18 cellular contexts compared by ENCODE assay signal in the genomic region with DNA sequence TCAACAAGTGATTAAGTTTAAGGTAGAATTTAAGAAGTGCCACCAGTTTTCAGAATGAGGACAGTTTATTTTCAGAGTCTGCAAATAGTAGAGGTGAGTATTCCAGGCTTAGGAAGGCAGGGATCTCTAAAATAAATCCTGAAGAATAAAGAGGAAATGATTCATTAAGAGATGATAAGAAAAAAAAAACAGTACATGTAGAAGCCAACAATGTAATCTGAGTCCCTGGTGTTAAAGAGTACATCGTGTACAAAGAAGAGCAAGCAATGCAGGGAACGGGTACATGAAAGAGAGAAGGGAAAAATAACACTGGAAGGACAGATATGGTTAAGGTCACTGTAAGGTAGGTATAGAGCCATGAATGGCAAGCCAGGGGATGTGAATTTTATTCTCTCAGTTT.
DNase-seq lines count a peak whose midpoint lies in the region; FAIRE-seq and TF ChIP-seq lines count a peak whose summit lies in the region.
"Had no signal": no experiment of that assay in that cellular context is flagged by ENCODE, and none has a peak within 500 bp of the region (broad histone marks: within the 10 kb centered on the region; RNA-seq: fewer than 3 reads in every experiment).

No MANE protein-coding gene starts in this region.

- H3K4me1 ChIP-seq in kidney (ENCODE audit: control insufficient read depth in 1 of 2, insufficient read depth in 1 of 2, low read depth in 1 of 2, low read length in 2 of 2): no peaks in the 10 kb centered on the region
- H3K4me1 ChIP-seq: BLaER1, esophagus squamous epithelium had no signal

- no peaks in the 10 kb centered on the region for H3K9me3 ChIP-seq in kidney (ENCODE audit: control insufficient read depth in 1 of 2, low read length in 2 of 2)
- H3K9me3 ChIP-seq: BLaER1, esophagus squamous epithelium had no signal

- H3K4me1 Mint-ChIP-seq in activated T-cell treated with anti-CD3 and anti-CD28 coated beads, Interleukin-2, amount 50 U/mL, for 24 hours (ENCODE audit: low read depth): no peaks in the 10 kb centered on the region
- H3K4me1 Mint-ChIP-seq: neural crest cell had no signal

- H3K36me3 Mint-ChIP-seq in activated T-cell treated with anti-CD3 and anti-CD28 coated beads, Interleukin-2, amount 50 U/mL, for 24 hours (ENCODE audit: low read depth): no peaks in the 10 kb centered on the region

- no peak overlapping the region for H3K4me3 ChIP-seq in bronchial epithelial cell (ENCODE audit: low read depth, low read length)
- no peak overlapping the region for H3K4me3 ChIP-seq in kidney (ENCODE audit: low read length in 2 of 2)
- H3K4me3 ChIP-seq: BLaER1, esophagus squamous epithelium had no signal

- DNase-seq in H4 (ENCODE audit: low spot score): peak; percentile 22
- peak; percentile 30 for DNase-seq in NCI-H69 (lab: John Stamatoyannopoulos, UW)
- peak; percentile 85 for DNase-seq in bronchial epithelial cell (ENCODE audit: low read depth)
- peak; percentile 70 for DNase-seq in non-pigmented ciliary epithelial cell (ENCODE audit: low read depth)
- no peak for DNase-seq in kidney
- no peak for DNase-seq in T1000 (lab: John Stamatoyannopoulos, UW)
- no peak for DNase-seq in activated T-cell treated with anti-CD3 and anti-CD28 coated beads, Interleukin-2, amount 50 U/mL, for 24 hours
- DNase-seq: activated gamma-delta T cell, aorta, dermis blood vessel endothelial cell, esophagus squamous epithelium, left colon, NCI-H510A, trophoblast cell had no signal

- H3K27me3 ChIP-seq in bronchial epithelial cell (ENCODE audit: control insufficient read depth, insufficient read depth, low read length): no peaks in the 10 kb centered on the region
- H3K27me3 ChIP-seq: BLaER1, esophagus squamous epithelium had no signal

- no peaks in the 10 kb centered on the region for H3K36me3 ChIP-seq in bronchial epithelial cell (ENCODE audit: control insufficient read depth, insufficient read depth, low read length)
- H3K36me3 ChIP-seq in kidney (ENCODE audit: control insufficient read depth in 1 of 2, insufficient read depth in 2 of 2, low read length in 2 of 2): no peaks in the 10 kb centered on the region
- H3K36me3 ChIP-seq: BLaER1, esophagus squamous epithelium had no signal

- no peak for FAIRE-seq in bronchial epithelial cell (lab: Jason Lieb, UNC)
- no peak for FAIRE-seq in kidney (lab: Jason Lieb, UNC)
- FAIRE-seq: H1 had no signal

- TF ChIP-seq CTCF in bronchial epithelial cell (IDR thresholded peaks at IDR 0.05; ENCODE audit: insufficient read depth, low read length, severe bottlenecking) (no peak), kidney (IDR thresholded peaks at IDR 0.05; ENCODE audit: borderline replicate concordance, extremely low read depth, insufficient read depth) (no peak)

- peaks cover 27% of the 10 kb centered on the region for H3K9me3 Mint-ChIP-seq in activated T-cell treated with anti-CD3 and anti-CD28 coated beads, Interleukin-2, amount 50 U/mL, for 24 hours
- H3K9me3 Mint-ChIP-seq: neural crest cell had no signal

- H3K27ac ChIP-seq in kidney (ENCODE audit: low read depth in 2 of 2, low read length in 2 of 2): no peak overlapping the region
- H3K27ac ChIP-seq: BLaER1, esophagus squamous epithelium had no signal

- no peak overlapping the region for H3K4me3 Mint-ChIP-seq in activated T-cell treated with anti-CD3 and anti-CD28 coated beads, Interleukin-2, amount 50 U/mL, for 24 hours
- H3K4me3 Mint-ChIP-seq: neural crest cell; stimulated activated naive CD8-positive, alpha-beta T cell treated with anti-CD3 and anti-CD28 coated beads, Interleukin-15, Interleukin-2, amounts not matched to agents 100 ng/mL and 50 ng/mL, for 24 hours had no signal

- no peak overlapping the region for H3K9ac ChIP-seq in kidney (ENCODE audit: low read length in 2 of 2)
- H3K9ac ChIP-seq: BLaER1 had no signal

- H3K27ac Mint-ChIP-seq in activated T-cell treated with anti-CD3 and anti-CD28 coated beads, Interleukin-2, amount 50 U/mL, for 24 hours: no peak overlapping the region
- H3K27ac Mint-ChIP-seq: stimulated activated naive CD8-positive, alpha-beta T cell treated with anti-CD3 and anti-CD28 coated beads, Interleukin-15, Interleukin-2, amounts not matched to agents 100 ng/mL and 50 ng/mL, for 24 hours had no signal

- intact Hi-C loops in kidney (cut with DNase I): no loop called here

- H3K27me3 Mint-ChIP-seq in activated T-cell treated with anti-CD3 and anti-CD28 coated beads, Interleukin-2, amount 50 U/mL, for 24 hours: no peaks in the 10 kb centered on the region
- H3K27me3 Mint-ChIP-seq: stimulated activated naive CD8-positive, alpha-beta T cell treated with anti-CD3 and anti-CD28 coated beads, Interleukin-15, Interleukin-2, amounts not matched to agents 100 ng/mL and 50 ng/mL, for 24 hours had no signal

Comparison
In these comparisons a context has a peak if more than half of its experiments do, and no peak if none do; other contexts are left out.
1. DNase-seq: peak in H4 (single experiment), NCI-H69 (single experiment), bronchial epithelial cell (single experiment) and non-pigmented ciliary epithelial cell (single experiment); none in kidney (single experiment), T1000 (single experiment) and activated T-cell treated with anti-CD3 and anti-CD28 coated beads, Interleukin-2, amount 50 U/mL, for 24 hours (single experiment).